9 cellular contexts compared by ENCODE assay signal in the genomic region with DNA sequence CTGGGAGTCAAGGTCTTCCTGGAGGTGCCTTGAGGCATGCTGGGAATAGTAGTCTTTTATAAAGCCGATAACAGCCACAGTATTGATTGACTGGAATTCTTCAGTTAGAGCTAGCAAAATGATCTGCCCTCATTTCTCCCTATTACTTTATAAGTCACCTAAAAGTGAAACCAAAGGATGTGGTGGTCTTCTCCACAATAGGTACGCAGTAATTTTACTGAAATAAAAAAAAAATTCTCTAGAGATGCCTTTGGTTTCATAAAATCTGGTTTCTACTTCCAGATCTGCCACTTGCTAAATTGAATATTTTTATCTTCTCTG. TPM values are rescaled to one million over a fixed set of nuclear protein-coding genes. Genes with fewer than 3 reads are reported as not detected.
DNase-seq lines count a peak whose midpoint lies in the region; ATAC-seq and TF ChIP-seq lines count a peak whose summit lies in the region.
"Had no signal": no experiment of that assay in that cellular context is flagged by ENCODE, and none has a peak within 500 bp of the region (broad histone marks: within the 10 kb centered on the region; RNA-seq: fewer than 3 reads in every experiment).

No MANE protein-coding gene starts in this region.

- H3K9me3 Mint-ChIP-seq in H9, result peaks cover 15 to 22% of the 10 kb centered on the region in 2 experiments

- H3K18ac ChIP-seq in H9 (ENCODE audit: insufficient read length, low read depth, low read length), result no peak overlapping the region

- no peak overlapping the region for H4K5ac ChIP-seq in H9 (ENCODE audit: insufficient read length, low read depth, low read length)

- H3K4me2 ChIP-seq in H9 (ENCODE audit: insufficient read depth, insufficient read length, low read length), result peak overlapping the region; percentile 89

- no peak overlapping the region for H3K9ac ChIP-seq in H9 (ENCODE audit: extremely low read depth, insufficient read length, low read length)
- H3K9ac ChIP-seq in skeletal muscle tissue (ENCODE audit: low read depth in 1 of 3, low read length in 3 of 3), result peak overlapping the region in 2 of 3 donors; percentile 97 to 99

- H4K91ac ChIP-seq in H9 (ENCODE audit: insufficient read length, low read depth, low read length), result no peak overlapping the region

- H3T11ph ChIP-seq in H9 (ENCODE audit: low read length), result no peak overlapping the region

- H2AFZ ChIP-seq in H9 (ENCODE audit: low read length), result no peak overlapping the region

- H3K4me3 ChIP-seq in WI38 (ENCODE audit: low read depth, low read length) (peak overlapping the region; percentile 93), foreskin fibroblast (ENCODE audit: low read depth in 1 of 2, low read length in 2 of 2) (peak overlapping the region; percentile 78 to 97), skeletal muscle tissue (ENCODE audit: low read length in 3 of 3) (peak overlapping the region; percentile 84 to 99 (median 96))

- no peak overlapping the region for H2BK5ac ChIP-seq in H9 (ENCODE audit: insufficient read length, low read length)

- TF ChIP-seq CTCF in H9 (conservative IDR thresholded peaks at IDR 0.05) (no peak), WI38 (IDR thresholded peaks at IDR 0.05; ENCODE audit: low read depth, low read length) (no peak), foreskin fibroblast (IDR thresholded peaks at IDR 0.05; ENCODE audit: low read depth, low read length) (no peak)

- H4K8ac ChIP-seq in H9 (replicated peaks; ENCODE audit: insufficient read length, low read depth, low read length), result no peak overlapping the region

- H3K4me1 Mint-ChIP-seq in H9, result peaks cover 10 to 11% of the 10 kb centered on the region in 2 experiments

- peak overlapping the region; percentile 96 to 97 for H3K4me3 Mint-ChIP-seq in H9

- H3K27me3 ChIP-seq in H9 (ENCODE audit: insufficient read depth, low read length) (no peaks in the 10 kb centered on the region), skeletal muscle tissue (ENCODE audit: control insufficient read depth in 3 of 3, insufficient read depth in 3 of 3, low read length in 3 of 3) (no peaks in the 10 kb centered on the region)

- no peak overlapping the region for H3K4ac ChIP-seq in H9 (ENCODE audit: low read depth, low read length)

- peak overlapping the region in 1 of 3 experiments; percentile 87; a peak in 1 of 7 replicates for H3K27ac Mint-ChIP-seq in H9

- H3K36me3 Mint-ChIP-seq in H9 (ENCODE audit: insufficient read depth in 1 of 3, low read depth in 3 of 3), result peaks cover 7 to 21% (median 15%) of the 10 kb centered on the region in 3 experiments

- no peak overlapping the region for H2BK12ac ChIP-seq in H9 (ENCODE audit: insufficient read length, low read depth, low read length)

- H3K27me3 Mint-ChIP-seq in H9 (ENCODE audit: low read depth), result peaks cover 3% of the 10 kb centered on the region

- no peak for ATAC-seq in GM21367 (IDR thresholded peaks at IDR 0.05; ENCODE audit: unreplicated experiment)

- H3K56ac ChIP-seq in H9 (ENCODE audit: insufficient read length, low read depth, low read length), result no peak overlapping the region

- H3K9me3 ChIP-seq in H9 (ENCODE audit: control insufficient read depth, low read depth, low read length), result no peaks in the 10 kb centered on the region
- no peaks in the 10 kb centered on the region for H3K9me3 ChIP-seq in skeletal muscle tissue (ENCODE audit: control insufficient read depth in 3 of 3, low read length in 3 of 3)

- WGBS in H9 (ENCODE audit: extremely low coverage, insufficient read length, low lambda C conversion rate), result no CpG with 5 or more reads among the region's 2 CpGs

- H3K4me1 ChIP-seq in H9 (ENCODE audit: insufficient read depth, low read length) (no peaks in the 10 kb centered on the region), skeletal muscle tissue (ENCODE audit: control insufficient read depth in 3 of 3, insufficient read depth in 3 of 3, low read length in 3 of 3) (peaks cover 5 to 10% (median 8%) of the 10 kb centered on the region in 3 donors)

- H3K23me2 ChIP-seq in H9 (ENCODE audit: insufficient read length, low read depth, low read length, poor library complexity, severe bottlenecking), result peaks cover 6% of the 10 kb centered on the region

- H3K79me2 ChIP-seq in H9 (ENCODE audit: insufficient read depth, low read length), result peaks cover 20% of the 10 kb centered on the region; the same call in 1 of the 2 replicates

- H2AK5ac ChIP-seq in H9 (ENCODE audit: insufficient read length, low read length), result no peak overlapping the region

- no peak overlapping the region for H3K14ac ChIP-seq in H9 (ENCODE audit: insufficient read depth, low read length)

- no peaks in the 10 kb centered on the region for H3K36me3 ChIP-seq in skeletal muscle tissue (ENCODE audit: control insufficient read depth in 3 of 3, insufficient read depth in 3 of 3, low read length in 3 of 3)

- H3K27ac ChIP-seq in H9 (ENCODE audit: insufficient read length, low read depth, low read length) (no peak overlapping the region), skeletal muscle tissue (ENCODE audit: low read depth, low read length) (peak overlapping the region; percentile 95)

- H2BK120ac ChIP-seq in H9 (ENCODE audit: low read depth, low read length, poor library complexity, severe bottlenecking), result no peak overlapping the region

- H4K20me1 ChIP-seq in H9 (ENCODE audit: control insufficient read depth, insufficient read depth, insufficient read length), result no peaks in the 10 kb centered on the region

- H3K79me1 ChIP-seq in H9 (ENCODE audit: insufficient read depth, low read depth, low read length, poor library complexity, severe bottlenecking), result peaks cover 7% of the 10 kb centered on the region

- no peak overlapping the region for H3K23ac ChIP-seq in H9 (ENCODE audit: insufficient read length, low read depth, low read length)

- H2BK20ac ChIP-seq in H9 (ENCODE audit: low read depth, low read length, poor library complexity, severe bottlenecking), result no peak overlapping the region

- DNase-seq in H9 (no peak), foreskin fibroblast (no peak), NCI-H1436 (lab: John Stamatoyannopoulos, UW) (no peak), AML-193 (lab: John Stamatoyannopoulos, UW) (no peak)
- no peak for DNase-seq in activated CD4-positive, alpha-beta T cell treated with anti-CD3 and anti-CD28 coated beads for 4 hours

- H2BK15ac ChIP-seq in H9 (ENCODE audit: low read depth, low read length), result no peak overlapping the region

RNA-seq across cellular contexts. Expression of gene NDC1, which starts 0.5 kb away (rescaled TPM):
- total RNA-seq in H9 (2021) (49.3 and 50.2 TPM in 2 replicates), skeletal muscle tissue (14.6 TPM)

RNA-seq across cellular contexts. Expression of gene YIPF1, which starts 51.0 kb away (rescaled TPM):
- total RNA-seq in H9 (2021) (29.1 and 33.1 TPM in 2 replicates), skeletal muscle tissue (14.6 TPM)

RNA-seq across cellular contexts. Expression of gene DIO1, which starts 55.4 kb away (rescaled TPM):
- not detected in 2 replicates for total RNA-seq in H9 (2021)
- total RNA-seq in skeletal muscle tissue, result not detected
- total RNA-seq: RPMI7951 had no signal
